8 cellular contexts compared by ENCODE assay signal in the genomic region with DNA sequence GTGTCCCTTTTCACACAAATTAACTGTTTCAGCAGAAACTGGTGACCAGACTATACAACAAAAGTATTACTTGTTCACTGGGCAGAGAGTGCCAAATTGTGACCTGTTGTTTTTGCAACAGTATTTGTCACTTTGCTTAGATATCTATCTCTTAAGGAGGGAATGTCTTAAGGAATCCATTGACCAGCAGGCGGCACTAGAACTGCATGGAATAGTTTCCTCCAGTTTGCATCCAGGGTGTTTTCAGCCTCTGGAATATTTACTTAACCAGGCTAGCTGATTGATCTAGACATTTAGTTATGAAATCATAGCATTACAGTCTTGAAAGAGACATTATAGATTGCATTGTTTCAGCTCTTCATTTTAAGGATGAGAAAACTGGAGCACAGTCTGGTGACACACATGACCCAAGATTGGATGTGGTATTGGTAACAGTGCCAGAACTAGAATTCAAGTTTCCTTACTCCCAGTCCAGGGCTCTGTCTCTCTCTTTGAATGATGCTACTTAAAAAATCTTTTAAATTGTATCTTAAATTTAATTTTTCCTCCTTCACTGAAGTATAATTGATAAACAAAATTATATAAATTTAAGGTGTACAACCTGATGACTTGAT. TPM values are rescaled to one million over a fixed set of nuclear protein-coding genes. Genes with fewer than 3 reads are reported as not detected.
DNase-seq lines count a peak whose midpoint lies in the region; ATAC-seq and TF ChIP-seq lines count a peak whose summit lies in the region.

No MANE protein-coding gene starts in this region.

- no peaks in the 10 kb centered on the region for H3K79me2 ChIP-seq in DOHH2 (ENCODE audit: control insufficient read depth, low read length)

- no peaks in the 10 kb centered on the region for H3F3A ChIP-seq in DOHH2 (ENCODE audit: control insufficient read depth, insufficient read depth)

- no peak overlapping the region for H3K4me3 ChIP-seq in DOHH2 (ENCODE audit: low read length)
- H3K4me3 ChIP-seq in astrocyte of the cerebellum (ENCODE audit: low read depth, low read length) = no peak overlapping the region
- no peak overlapping the region for H3K4me3 ChIP-seq in thoracic aorta

- DNase-seq in NCI-H1092 treated with DMSO at 0.1 percent for 48 hours (lab: John Stamatoyannopoulos, UW) (peak; percentile 5), astrocyte of the cerebellum (ENCODE audit: low read depth) (peak; percentile 50), iris pigment epithelial cell (ENCODE audit: low read depth) (peak; percentile 80), thoracic aorta (ENCODE audit: low spot score) (peak; percentile 10), OCI-M2 (lab: John Stamatoyannopoulos, UW; ENCODE audit: unreplicated experiment) (no peak)

- no peaks in the 10 kb centered on the region for H3K9me3 ChIP-seq in DOHH2 (ENCODE audit: control insufficient read depth, insufficient read depth, low read length)
- H3K9me3 ChIP-seq in thoracic aorta = no peaks in the 10 kb centered on the region

- H3K27me3 ChIP-seq in DOHH2 (ENCODE audit: control insufficient read depth, low read length) = peaks cover 2% of the 10 kb centered on the region; the same call in 1 of the 2 replicates
- no peaks in the 10 kb centered on the region for H3K27me3 ChIP-seq in thoracic aorta (replicated peaks; ENCODE audit: insufficient read depth)

- in situ Hi-C loops in astrocyte of the cerebellum (cut with HindIII; ENCODE audit: low sequenced_read_pairs) = no loop called here

- no peaks in the 10 kb centered on the region for H3K9me2 ChIP-seq in DOHH2 (replicated peaks; ENCODE audit: control insufficient read depth, low read length)

- TF ChIP-seq CTCF in 22Rv1 (IDR thresholded peaks at IDR 0.05) (peak; percentile 97), DOHH2 (IDR thresholded peaks at IDR 0.05; ENCODE audit: low read depth, low read length, poor library complexity, severe bottlenecking) (peak; percentile 85), astrocyte of the cerebellum (IDR thresholded peaks at IDR 0.05; ENCODE audit: low read depth, low read length, missing control alignments) (peak; percentile 87), thoracic aorta (IDR thresholded peaks at IDR 0.05) (peak; percentile 71)

- ATAC-seq in thoracic aorta (ENCODE audit: insufficient number of reproducible peaks, low FRiP score, low read depth) = no peak
- no peak for ATAC-seq in GM21447 (IDR thresholded peaks at IDR 0.05; ENCODE audit: unreplicated experiment)

- no peak overlapping the region for H3K4me2 ChIP-seq in DOHH2 (ENCODE audit: low read length)

- H3K36me3 ChIP-seq in DOHH2 (ENCODE audit: control insufficient read depth, low read length) (no peaks in the 10 kb centered on the region), thoracic aorta (no peaks in the 10 kb centered on the region)

- no peaks in the 10 kb centered on the region for H4K20me1 ChIP-seq in DOHH2 (ENCODE audit: control insufficient read depth, insufficient read depth, low read depth, low read length)

- H3K4me1 ChIP-seq in DOHH2 (ENCODE audit: control insufficient read depth, low read length) = no peaks in the 10 kb centered on the region
- no peaks in the 10 kb centered on the region for H3K4me1 ChIP-seq in thoracic aorta (ENCODE audit: control insufficient read depth in 1 of 2, low read depth in 2 of 2)

- H3K27ac ChIP-seq in 22Rv1 = no peak overlapping the region
- H3K27ac ChIP-seq in DOHH2 (ENCODE audit: low read depth, low read length) = no peak overlapping the region
- no peak overlapping the region for H3K27ac ChIP-seq in thoracic aorta

RNA-seq across cellular contexts. Expression of a gene that starts 16.9 kb away (rescaled TPM):
- not detected for total RNA-seq in thoracic aorta

RNA-seq across cellular contexts. Expression of a gene that starts 26.8 kb away (rescaled TPM):
- under 1 TPM; 0.41 to 0.49 TPM for total RNA-seq in thoracic aorta

RNA-seq across cellular contexts. Expression of a gene that starts 53.2 kb away (rescaled TPM):
- total RNA-seq in thoracic aorta = not detected
